28 cellular contexts compared by ENCODE assay signal in the genomic region with DNA sequence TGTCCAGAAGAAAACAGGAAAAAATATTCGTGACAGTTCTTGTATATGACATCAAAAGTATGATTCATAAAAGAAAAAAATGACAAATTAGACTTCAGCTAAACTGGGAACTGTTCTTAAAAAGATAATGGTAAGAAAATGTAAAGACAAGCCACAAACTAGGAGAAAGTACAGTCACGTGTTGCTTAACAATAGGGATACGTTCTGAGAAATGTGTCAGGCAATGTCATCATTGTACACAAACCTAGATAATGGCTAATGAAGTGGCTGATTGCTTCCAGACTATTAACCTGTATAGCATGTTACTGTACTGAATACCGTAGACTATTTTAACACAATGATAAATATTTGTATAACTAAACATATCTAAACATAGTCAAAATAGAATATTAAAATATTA.
"Had no signal": no experiment of that assay in that cellular context is flagged by ENCODE, and none has a peak within 500 bp of the region (broad histone marks: within the 10 kb centered on the region; RNA-seq: fewer than 3 reads in every experiment).

No MANE protein-coding gene starts in this region.

- DNase-seq: stimulated activated CD4-positive, alpha-beta T cell treated with anti-CD3 and anti-CD28 coated beads, Interleukin-2, amount 100 ng/mL, for 24 hours; stimulated activated CD4-positive, alpha-beta T cell treated with anti-CD3 and anti-CD28 coated beads, Interleukin-2, amount 100 ng/mL, for 48 hours; stimulated activated CD4-positive, alpha-beta T cell treated with anti-CD3 and anti-CD28 coated beads, Interleukin-4, amount 100 ng/mL, for 1 hour; stimulated activated CD4-positive, alpha-beta T cell treated with anti-CD3 and anti-CD28 coated beads, Interleukin-4, amount 100 ng/mL, for 4 hours; stimulated activated CD8-positive, alpha-beta memory T cell treated with anti-CD3 and anti-CD28 coated beads, Interleukin-4, amount 100 ng/mL, for 48 hours; stimulated activated naive B cell treated with anti-CD40 and anti-IgM and Interleukin-4, amounts not matched to agents 10 μg/mL and 1 μg/mL and 100 μg/mL, for 72 hours; stimulated activated naive CD4-positive, alpha-beta T cell; stimulated activated naive CD4-positive, alpha-beta T cell treated with Interleukin-2 at 50 U/mL for 16 hours; stimulated activated naive CD8-positive, alpha-beta T cell treated with anti-CD3 and anti-CD28 coated beads, Interleukin-15, amount 100 ng/mL, for 72 hours; stimulated activated naive CD8-positive, alpha-beta T cell treated with anti-CD3 and anti-CD28 coated beads, Interleukin-15, Interleukin-2, amounts not matched to agents 100 U/mL and 50 U/mL, for 24 hours; stomach; substantia nigra; testis; thyroid gland; tibial artery; transverse colon; trophoblast cell; upper lobe of right lung; uterus had no signal

- H3K36me3 Mint-ChIP-seq: stimulated activated effector memory CD8-positive, alpha-beta T cell treated with anti-CD3 and anti-CD28 coated beads, Interleukin-12 subunit alpha, Interleukin-12 subunit beta, amount 100 ng/mL, for 72 hours; type B pancreatic cell had no signal

- H3K4me1 ChIP-seq: stomach, suprapubic skin, testis, thyroid gland, tibial artery, tibial nerve, transverse colon, upper lobe of right lung, uterus, vagina had no signal

- H3K27ac ChIP-seq: stomach, suprapubic skin, testis, thoracic aorta, thyroid gland, tibial artery, tibial nerve, transverse colon, upper lobe of right lung, uterus, vagina had no signal

- H3K27me3 ChIP-seq: stomach, suprapubic skin, testis, thyroid gland, tibial artery, tibial nerve, transverse colon, upper lobe of right lung, uterus, vagina had no signal

- H3K36me3 ChIP-seq: stomach, suprapubic skin, thoracic aorta, thyroid gland, tibial artery, tibial nerve, transverse colon, upper lobe of right lung, uterus, vagina had no signal

- H3K27ac Mint-ChIP-seq: stimulated activated effector memory CD8-positive, alpha-beta T cell treated with anti-CD3 and anti-CD28 coated beads, Interleukin-12 subunit alpha, Interleukin-12 subunit beta, amount 100 ng/mL, for 72 hours; stimulated activated memory B cell treated with anti-CD40 and anti-IgM and Interleukin-4, amounts not matched to agents 10 μg/mL and 1 μg/mL and 100 μg/mL, for 72 hours; stimulated activated naive B cell treated with anti-CD40 and anti-IgM and Interleukin-4, amounts not matched to agents 10 μg/mL and 1 μg/mL and 100 μg/mL, for 72 hours; stimulated activated naive CD8-positive, alpha-beta T cell treated with anti-CD3 and anti-CD28 coated beads, Interleukin-15, amount 100 ng/mL, for 72 hours; stimulated activated naive CD8-positive, alpha-beta T cell treated with anti-CD3 and anti-CD28 coated beads, Interleukin-15, Interleukin-2, amounts not matched to agents 100 ng/mL and 50 ng/mL, for 24 hours; type B pancreatic cell had no signal

- H3K9me3 ChIP-seq: testis, thyroid gland, vagina had no signal

- ATAC-seq: stimulated activated effector memory CD8-positive, alpha-beta T cell treated with anti-CD3 and anti-CD28 coated beads, Interleukin-12 subunit alpha, Interleukin-12 subunit beta, amount 100 ng/mL, for 72 hours; stimulated activated memory B cell treated with anti-CD40 and anti-IgM and Interleukin-4, amounts not matched to agents 10 μg/mL and 1 μg/mL and 100 μg/mL, for 72 hours; stimulated activated naive B cell treated with anti-CD40 and anti-IgM and Interleukin-4, amounts not matched to agents 10 μg/mL and 1 μg/mL and 100 μg/mL, for 72 hours; stimulated activated naive CD8-positive, alpha-beta T cell treated with anti-CD3 and anti-CD28 coated beads, Interleukin-15, amount 100 ng/mL, for 72 hours; stimulated activated naive CD8-positive, alpha-beta T cell treated with anti-CD3 and anti-CD28 coated beads, Interleukin-15, Interleukin-2, amounts not matched to agents 100 U/mL and 50 U/mL, for 24 hours; upper lobe of right lung had no signal

- H3K4me3 ChIP-seq: stomach, suprapubic skin, testis, thoracic aorta, thyroid gland, tibial artery, tibial nerve, transverse colon, upper lobe of right lung, uterus, vagina had no signal

- FAIRE-seq: urothelium cell line had no signal

- H3K4me3 Mint-ChIP-seq: stimulated activated effector memory CD8-positive, alpha-beta T cell treated with anti-CD3 and anti-CD28 coated beads, Interleukin-12 subunit alpha, Interleukin-12 subunit beta, amount 100 ng/mL, for 72 hours; stimulated activated memory B cell treated with anti-CD40 and anti-IgM and Interleukin-4, amounts not matched to agents 10 μg/mL and 1 μg/mL and 100 μg/mL, for 72 hours; stimulated activated naive B cell treated with anti-CD40 and anti-IgM and Interleukin-4, amounts not matched to agents 10 μg/mL and 1 μg/mL and 100 μg/mL, for 72 hours; stimulated activated naive CD8-positive, alpha-beta T cell treated with anti-CD3 and anti-CD28 coated beads, Interleukin-15, amount 100 ng/mL, for 72 hours; stimulated activated naive CD8-positive, alpha-beta T cell treated with anti-CD3 and anti-CD28 coated beads, Interleukin-15, Interleukin-2, amounts not matched to agents 100 ng/mL and 50 ng/mL, for 24 hours; type B pancreatic cell had no signal

- H3K4me1 Mint-ChIP-seq: stimulated activated effector memory CD8-positive, alpha-beta T cell treated with anti-CD3 and anti-CD28 coated beads, Interleukin-12 subunit alpha, Interleukin-12 subunit beta, amount 100 ng/mL, for 72 hours; stimulated activated memory B cell treated with anti-CD40 and anti-IgM and Interleukin-4, amounts not matched to agents 10 μg/mL and 1 μg/mL and 100 μg/mL, for 72 hours; stimulated activated naive CD8-positive, alpha-beta T cell treated with anti-CD3 and anti-CD28 coated beads, Interleukin-15, amount 100 ng/mL, for 72 hours had no signal
